ENCODE assay signal across 17 cellular contexts in genomic region chr11:125071831-125072209, GRCh38. TPM values are rescaled to one million over a fixed set of nuclear protein-coding genes. Genes with fewer than 3 reads are reported as not detected.
DNase-seq lines count a peak whose midpoint lies in the region; ATAC-seq and TF ChIP-seq lines count a peak whose summit lies in the region.
"Had no signal": no experiment of that assay in that cellular context is flagged by ENCODE, and none has a peak within 500 bp of the region (broad histone marks: within the 10 kb centered on the region; RNA-seq: fewer than 3 reads in every experiment).

No MANE protein-coding gene starts in this region.

- TF ChIP-seq CTCF in DOHH2 (IDR thresholded peaks at IDR 0.05; ENCODE audit: low read depth, low read length, poor library complexity, severe bottlenecking) (no peak), spleen (IDR thresholded peaks at IDR 0.05 in 8 of 11, conservative IDR thresholded peaks at IDR 0.05 in 3 of 11) (no peak), H9 (conservative IDR thresholded peaks at IDR 0.05) (no peak)

- H3K4me1 Mint-ChIP-seq in IgD-negative memory B cell, result peaks cover 40 to 55% (median 46%) of the 10 kb centered on the region in 3 donors
- H3K4me1 Mint-ChIP-seq in dendritic cell treated with granulocyte-macrophage colony-stimulating factor and Interleukin-4, amounts not matched to agents 40 ng/mL and 50 ng/mL, for 4 days (ENCODE audit: low read depth), result peaks cover 91% of the 10 kb centered on the region
- peaks cover 16 to 22% of the 10 kb centered on the region in 2 experiments for H3K4me1 Mint-ChIP-seq in H9

- H3F3A ChIP-seq in DOHH2 (ENCODE audit: control insufficient read depth, insufficient read depth), result no peaks in the 10 kb centered on the region

- H2BK12ac ChIP-seq in H9 (ENCODE audit: insufficient read length, low read depth, low read length), result no peak overlapping the region

- H3K4me1 ChIP-seq in DOHH2 (ENCODE audit: control insufficient read depth, low read length), result peaks cover 44% of the 10 kb centered on the region
- H3K4me1 ChIP-seq in spleen, result peaks cover 24 to 94% (median 66%) of the 10 kb centered on the region in 6 donors
- H3K4me1 ChIP-seq in H9 (ENCODE audit: insufficient read depth, low read length), result no peaks in the 10 kb centered on the region

- no peaks in the 10 kb centered on the region for H3K27me3 Mint-ChIP-seq in IgD-negative memory B cell
- no peaks in the 10 kb centered on the region for H3K27me3 Mint-ChIP-seq in dendritic cell treated with granulocyte-macrophage colony-stimulating factor and Interleukin-4, amounts not matched to agents 40 ng/mL and 50 ng/mL, for 4 days
- H3K27me3 Mint-ChIP-seq in H9 (ENCODE audit: low read depth), result peaks cover 13% of the 10 kb centered on the region

- no peak overlapping the region for H3K4ac ChIP-seq in H9 (ENCODE audit: low read depth, low read length)

- no peak overlapping the region for H2AFZ ChIP-seq in H9 (ENCODE audit: low read length)

- H3K14ac ChIP-seq in H9 (ENCODE audit: insufficient read depth, low read length), result no peak overlapping the region; the same call in 1 of the 2 replicates

- H4K5ac ChIP-seq in H9 (ENCODE audit: insufficient read length, low read depth, low read length), result no peak overlapping the region

- H3K23me2 ChIP-seq in H9 (ENCODE audit: insufficient read length, low read depth, low read length, poor library complexity, severe bottlenecking), result no peaks in the 10 kb centered on the region

- H3T11ph ChIP-seq in H9 (ENCODE audit: low read length), result no peak overlapping the region

- no peaks in the 10 kb centered on the region for H3K9me2 ChIP-seq in DOHH2 (replicated peaks; ENCODE audit: control insufficient read depth, low read length)

- no peak overlapping the region for H2BK15ac ChIP-seq in H9 (ENCODE audit: low read depth, low read length)

- H3K56ac ChIP-seq in H9 (ENCODE audit: insufficient read length, low read depth, low read length), result no peak overlapping the region

- H3K9ac ChIP-seq in H9 (ENCODE audit: extremely low read depth, insufficient read length, low read length), result no peak overlapping the region

- H3K27ac ChIP-seq in DOHH2 (ENCODE audit: low read depth, low read length) (no peak overlapping the region), spleen (peak overlapping the region in 7 of 8 donors; percentile 54 to 90 (median 82)), H9 (ENCODE audit: insufficient read length, low read depth, low read length) (no peak overlapping the region)
- H3K27ac ChIP-seq: brain microvascular endothelial cell had no signal

- no peaks in the 10 kb centered on the region for H3K79me1 ChIP-seq in H9 (ENCODE audit: insufficient read depth, low read depth, low read length, poor library complexity, severe bottlenecking)

- H4K20me1 ChIP-seq in DOHH2 (ENCODE audit: control insufficient read depth, insufficient read depth, low read depth, low read length) (no peaks in the 10 kb centered on the region), H9 (ENCODE audit: control insufficient read depth, insufficient read depth, insufficient read length) (no peaks in the 10 kb centered on the region)

- H3K36me3 ChIP-seq in DOHH2 (ENCODE audit: control insufficient read depth, low read length), result no peaks in the 10 kb centered on the region
- H3K36me3 ChIP-seq in spleen, result peaks cover 0 to 3% (median 0%) of the 10 kb centered on the region in 6 donors
- H3K36me3 ChIP-seq: brain microvascular endothelial cell had no signal

- DNase-seq in spleen (peak; percentile 72), H9 (no peak), kidney tubule cell (ENCODE audit: low spot score) (no peak)
- DNase-seq: activated CD4-positive, alpha-beta T cell treated with anti-CD3 and anti-CD28 coated beads for 1 hour; activated naive CD4-positive, alpha-beta T cell treated with anti-CD3 and anti-CD28 coated beads, Interleukin-2, amount 50 U/mL, for 16 hours; brain microvascular endothelial cell; DND-41; effector CD8-positive, alpha-beta T cell; mesendoderm; NCI-H146; NCI-H510A; stimulated activated CD4-positive, alpha-beta T cell treated with anti-CD3 and anti-CD28 coated beads, Interleukin-4, amount 100 ng/mL, for 1 hour; T-helper 17 cell had no signal

- no peak overlapping the region for H3K23ac ChIP-seq in H9 (ENCODE audit: insufficient read length, low read depth, low read length)

- H3K27me3 ChIP-seq in DOHH2 (ENCODE audit: control insufficient read depth, low read length) (no peaks in the 10 kb centered on the region), spleen (replicated peaks in 1 of 7) (no peaks in the 10 kb centered on the region), H9 (ENCODE audit: insufficient read depth, low read length) (no peaks in the 10 kb centered on the region)
- H3K27me3 ChIP-seq: brain microvascular endothelial cell had no signal

- H3K18ac ChIP-seq in H9 (ENCODE audit: insufficient read length, low read depth, low read length), result no peak overlapping the region

- no peak overlapping the region for H3K4me3 ChIP-seq in DOHH2 (ENCODE audit: low read length)
- no peak overlapping the region for H3K4me3 ChIP-seq in spleen

- H3K9me3 Mint-ChIP-seq in IgD-negative memory B cell, result no peaks in the 10 kb centered on the region
- no peaks in the 10 kb centered on the region for H3K9me3 Mint-ChIP-seq in dendritic cell treated with granulocyte-macrophage colony-stimulating factor and Interleukin-4, amounts not matched to agents 40 ng/mL and 50 ng/mL, for 4 days
- H3K9me3 Mint-ChIP-seq in H9, result no peaks in the 10 kb centered on the region

- peaks cover 3% of the 10 kb centered on the region for H3K36me3 Mint-ChIP-seq in IgD-negative memory B cell
- H3K36me3 Mint-ChIP-seq in dendritic cell treated with granulocyte-macrophage colony-stimulating factor and Interleukin-4, amounts not matched to agents 40 ng/mL and 50 ng/mL, for 4 days (ENCODE audit: low read depth), result peaks cover 57% of the 10 kb centered on the region
- H3K36me3 Mint-ChIP-seq in H9 (ENCODE audit: insufficient read depth in 1 of 3, low read depth in 3 of 3), result no peaks in the 10 kb centered on the region

- H2BK20ac ChIP-seq in H9 (ENCODE audit: low read depth, low read length, poor library complexity, severe bottlenecking), result no peak overlapping the region

- H4K8ac ChIP-seq in H9 (replicated peaks; ENCODE audit: insufficient read length, low read depth, low read length), result no peak overlapping the region

- H3K4me3 Mint-ChIP-seq in IgD-negative memory B cell (peak overlapping the region in 3 of 4 donors; percentile 49 to 94 (median 77)), H9 (no peak overlapping the region)
- H3K4me3 Mint-ChIP-seq in dendritic cell treated with granulocyte-macrophage colony-stimulating factor and Interleukin-4, amounts not matched to agents 40 ng/mL and 50 ng/mL, for 4 days, result peak overlapping the region; percentile 45
- H3K4me3 Mint-ChIP-seq: T-helper 17 cell had no signal

- intact Hi-C loops in dendritic cell treated with granulocyte-macrophage colony-stimulating factor and Interleukin-4, amounts not matched to agents 40 ng/mL and 50 ng/mL, for 4 days (cut with micrococcal nuclease), result loop anchor here (2.0 to 10.0 kb wide), 2 partner anchors 39 to 523 kb away; partner anchors contain the start of genes STT3A and TMEM218
- intact Hi-C loops in spleen (cut with DNase I; ENCODE audit: low total_unique reads), result no loop called here

- no peaks in the 10 kb centered on the region for H3K79me2 ChIP-seq in DOHH2 (ENCODE audit: control insufficient read depth, low read length)
- no peaks in the 10 kb centered on the region for H3K79me2 ChIP-seq in H9 (ENCODE audit: insufficient read depth, low read length)

- peak overlapping the region; percentile 50; the same call in 1 of the 2 replicates for H3K4me2 ChIP-seq in DOHH2 (ENCODE audit: low read length)
- H3K4me2 ChIP-seq in H9 (ENCODE audit: insufficient read depth, insufficient read length, low read length), result no peak overlapping the region

- peak overlapping the region; percentile 85 to 97 (median 96) for H3K27ac Mint-ChIP-seq in IgD-negative memory B cell
- peak overlapping the region; percentile 96 for H3K27ac Mint-ChIP-seq in dendritic cell treated with granulocyte-macrophage colony-stimulating factor and Interleukin-4, amounts not matched to agents 40 ng/mL and 50 ng/mL, for 4 days
- no peak overlapping the region for H3K27ac Mint-ChIP-seq in H9
- H3K27ac Mint-ChIP-seq: T-helper 17 cell had no signal

- no peak overlapping the region for H2AK5ac ChIP-seq in H9 (ENCODE audit: insufficient read length, low read length)

- TF ChIP-seq POLR2A in spleen (IDR thresholded peaks at IDR 0.05), result no peak

- H4K91ac ChIP-seq in H9 (ENCODE audit: insufficient read length, low read depth, low read length), result no peak overlapping the region

- H2BK5ac ChIP-seq in H9 (ENCODE audit: insufficient read length, low read length), result no peak overlapping the region

- no peak overlapping the region for H2BK120ac ChIP-seq in H9 (ENCODE audit: low read depth, low read length, poor library complexity, severe bottlenecking)

- H3K9me3 ChIP-seq in DOHH2 (ENCODE audit: control insufficient read depth, insufficient read depth, low read length) (no peaks in the 10 kb centered on the region), spleen (no peaks in the 10 kb centered on the region), H9 (ENCODE audit: control insufficient read depth, low read depth, low read length) (no peaks in the 10 kb centered on the region)

- no peak for ATAC-seq in HG03469 (IDR thresholded peaks at IDR 0.05; ENCODE audit: unreplicated experiment)

- 74 to 91% (median 80%) methylated on average over 6 of the region's 6 CpGs for WGBS in spleen, 5 donors
- whole genome bisulfite sequencing in H9 (ENCODE audit: extremely low coverage, insufficient read length, low lambda C conversion rate), result no CpG with 5 or more reads among the region's 6 CpGs

RNA-seq across cellular contexts. Expression of gene SLC37A2, which starts 8.7 kb away (rescaled TPM):
- 11.2 TPM for polyA plus RNA-seq in IgD-negative memory B cell
- 10 to 100 TPM; 37.1 to 85.7 (median 59.0) TPM for total RNA-seq in spleen
- 10 to 100 TPM in 1 of 3 donors, 1 to 10 TPM in 2; 3.5 to 19.2 (median 6.6) TPM for polyA plus RNA-seq in spleen
- 0.61 and 1.2 TPM in 2 replicates for total RNA-seq in H9 (2021)

RNA-seq across cellular contexts. Expression of gene TMEM218, which starts 39.6 kb away (rescaled TPM):
- polyA plus RNA-seq in IgD-negative memory B cell (45.1 TPM), spleen (10 to 100 TPM; 28.0 to 34.7 (median 30.1) TPM)
- total RNA-seq in spleen (10 to 100 TPM; 12.0 to 23.1 (median 17.9) TPM), H9 (2021) (14.3 and 15.2 TPM in 2 replicates)

Comparison
In these comparisons a context has a peak if more than half of its experiments do, and no peak if none do; other contexts are left out.
1. H3K27ac ChIP-seq: peak in spleen (7 of 8); none in DOHH2 (single experiment) and H9 (single experiment).
2. H3K27ac Mint-ChIP-seq: peak in IgD-negative memory B cell (3 of 3) and dendritic cell treated with granulocyte-macrophage colony-stimulating factor and Interleukin-4, amounts not matched to agents 40 ng/mL and 50 ng/mL, for 4 days (single experiment); none in H9 (0 of 3).
3. H3K4me3 Mint-ChIP-seq: peak in IgD-negative memory B cell (3 of 4) and dendritic cell treated with granulocyte-macrophage colony-stimulating factor and Interleukin-4, amounts not matched to agents 40 ng/mL and 50 ng/mL, for 4 days (single experiment); none in H9 (0 of 2).
4. RNA of gene SLC37A2, which starts 8.7 kb away (total RNA-seq): 37.1 to 85.7 TPM in spleen; 0.61 to 1.2 TPM in H9; every median in the first group is over 10 times any median in the second.